ENCODE assay signal across 8 cellular contexts in genomic region chr12:15151141-15152091, GRCh38.
DNase-seq lines count a peak whose midpoint lies in the region; ATAC-seq lines count a peak whose summit lies in the region.

No MANE protein-coding gene starts in this region.

- no peak overlapping the region for H3K4me3 ChIP-seq in muscle layer of duodenum (ENCODE audit: low read depth in 1 of 2, low read length in 2 of 2)

- H3K27me3 ChIP-seq in muscle layer of duodenum (ENCODE audit: low read depth, low read length) = no peaks in the 10 kb centered on the region

- no peaks in the 10 kb centered on the region for H3K9me3 ChIP-seq in muscle layer of duodenum (ENCODE audit: control insufficient read depth in 1 of 2, low read length in 2 of 2)

- peak overlapping the region; percentile 71 for H3K27ac ChIP-seq in muscle layer of duodenum (ENCODE audit: low read length)

- peaks cover 15 to 39% of the 10 kb centered on the region in 2 donors for H3K4me1 ChIP-seq in muscle layer of duodenum (ENCODE audit: control insufficient read depth in 1 of 2, insufficient read depth in 2 of 2, low read length in 2 of 2)

- H3K36me3 ChIP-seq in muscle layer of duodenum (ENCODE audit: control insufficient read depth in 1 of 2, insufficient read depth in 2 of 2, low read length in 2 of 2) = no peaks in the 10 kb centered on the region

- DNase-seq in D341Med (ENCODE audit: low spot score) = peak; percentile 34
- peak; percentile 34 for DNase-seq in NCI-H146 (lab: John Stamatoyannopoulos, UW)
- peak; percentile 4 to 25 for DNase-seq in dermis microvascular lymphatic vessel endothelial cell (ENCODE audit: low read depth in 2 of 2)
- no peak for DNase-seq in MV-4-11 (lab: John Stamatoyannopoulos, UW)
- no peak for DNase-seq in SIG-M5 treated with dmso at 0.1 percent for 504 hours (lab: John Stamatoyannopoulos, UW; ENCODE audit: unreplicated experiment)

- no peak for ATAC-seq in HG03139 (IDR thresholded peaks at IDR 0.05; ENCODE audit: unreplicated experiment)
- ATAC-seq in HG02852 (IDR thresholded peaks at IDR 0.05; ENCODE audit: unreplicated experiment) = no peak

Comparison
In these comparisons a context has a peak if more than half of its experiments do, and no peak if none do; other contexts are left out.
1. DNase-seq: peak in D341Med (single experiment), NCI-H146 (single experiment) and dermis microvascular lymphatic vessel endothelial cell (2 of 2); none in MV-4-11 (single experiment) and SIG-M5 treated with dmso at 0.1 percent for 504 hours (single experiment).